In the genomic region with DNA sequence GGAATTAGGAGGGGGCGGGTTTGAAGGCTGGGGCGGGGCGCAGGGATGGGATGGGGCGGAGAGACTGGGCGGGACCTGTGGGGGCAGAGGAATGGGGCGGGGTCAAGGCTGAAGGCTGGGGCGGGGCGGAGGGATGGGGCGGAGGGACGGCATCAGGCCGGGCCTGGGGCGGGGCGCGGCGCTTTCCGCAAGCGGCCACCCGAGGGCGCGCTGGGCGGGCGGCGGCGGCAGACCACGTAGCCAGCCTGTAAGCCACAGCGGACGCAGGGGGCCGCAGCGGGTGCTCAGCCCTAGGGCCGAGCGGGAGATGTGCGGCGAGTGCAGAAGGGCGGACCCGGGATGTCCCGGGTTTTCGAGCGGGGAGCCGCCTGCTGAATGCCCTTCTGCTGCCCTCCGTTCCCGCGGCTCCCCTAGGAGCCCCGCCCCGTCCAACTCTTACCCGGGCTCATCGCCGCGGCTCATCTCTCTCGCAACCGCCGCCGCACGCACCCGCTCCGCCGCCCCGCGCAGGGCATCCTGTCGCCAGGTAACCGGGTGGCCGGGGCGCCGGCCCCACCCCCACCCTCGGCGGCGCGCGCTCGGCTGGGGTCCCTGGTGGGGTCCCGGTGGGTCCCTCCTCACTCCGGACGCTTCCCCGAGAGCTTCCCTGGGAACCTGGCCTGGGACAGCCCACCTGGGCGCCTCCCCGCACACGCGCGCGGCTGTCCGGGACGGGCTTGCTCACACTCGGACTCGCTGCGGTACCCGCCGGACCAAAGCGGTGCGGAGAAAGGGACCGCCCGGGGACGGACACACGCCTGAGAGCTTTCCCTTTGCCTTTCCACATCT, we compare ENCODE assay signal across 8 cellular contexts.
DNase-seq lines count a peak whose midpoint lies in the region; ATAC-seq lines count a peak whose summit lies in the region.

Gene CCDC110, minus strand, starts transcription at position 499 of the 828 bp plus-strand sequence. Its CDS starts 50 bp downstream, at position 449.

- peak within 1 kb of the TSS; percentile 100 for H2AFZ ChIP-seq in ACC112 (ENCODE audit: low read length, unreplicated experiment)

- peaks cover 5% of the 10 kb centered on the region for H3K4me1 ChIP-seq in ACC112 (ENCODE audit: control insufficient read depth, insufficient read depth, low read length, unreplicated experiment)

- H3K27ac ChIP-seq in ACC112 (ENCODE audit: low read depth, low read length) = no peak within 1 kb of the TSS

- no peaks in the 10 kb centered on the region for H3K36me3 ChIP-seq in ACC112 (ENCODE audit: insufficient read depth, low read length)

- no peaks in the 10 kb centered on the region for H3K79me2 ChIP-seq in ACC112 (ENCODE audit: control insufficient read depth, insufficient read depth, low read length, unreplicated experiment)

- H3K27me3 ChIP-seq in ACC112 (ENCODE audit: insufficient read depth, low read length) = peaks cover 19% of the 10 kb centered on the region

- DNase-seq in NCI-H2196 (lab: John Stamatoyannopoulos, UW; ENCODE audit: unreplicated experiment) (peak; percentile 77), cerebellar nuclear complex (lab: John Stamatoyannopoulos, UW) (peak; percentile 16 to 53), kidney tubule cell (ENCODE audit: low spot score) (peak; percentile 91)
- peak; percentile 90 for DNase-seq in activated CD4-positive, CD25-positive, alpha-beta regulatory T cell treated with anti-CD3 and anti-CD28 coated beads, Interleukin-2, amount 50 U/mL, for 72 hours
- DNase-seq in stimulated activated CD4-positive, alpha-beta T cell treated with anti-CD3 and anti-CD28 coated beads, Interleukin-15, amount 100 ng/mL, for 48 hours (ENCODE audit: low read depth in 2 of 2) = peak; percentile 88 to 93

- ATAC-seq in GM18858 (IDR thresholded peaks at IDR 0.05; ENCODE audit: unreplicated experiment) = peak; percentile 69
- peak; percentile 89 for ATAC-seq in HG03066 (IDR thresholded peaks at IDR 0.05; ENCODE audit: low read depth, unreplicated experiment)

- peak within 1 kb of the TSS; percentile 98 for H3K4me3 ChIP-seq in ACC112 (ENCODE audit: low read depth, low read length)

Comparison
In these comparisons a context has a peak if more than half of its experiments do, and no peak if none do; other contexts are left out.
1. DNase-seq: peak in every context shown above with its lines; median percentile 91 in kidney tubule cell; 90 in stimulated activated CD4-positive, alpha-beta T cell treated with anti-CD3 and anti-CD28 coated beads, Interleukin-15, amount 100 ng/mL, for 48 hours; 90 in activated CD4-positive, CD25-positive, alpha-beta regulatory T cell treated with anti-CD3 and anti-CD28 coated beads, Interleukin-2, amount 50 U/mL, for 72 hours; 77 in NCI-H2196; 34 in cerebellar nuclear complex.